29 cellular contexts compared by ENCODE assay signal in the genomic region with DNA sequence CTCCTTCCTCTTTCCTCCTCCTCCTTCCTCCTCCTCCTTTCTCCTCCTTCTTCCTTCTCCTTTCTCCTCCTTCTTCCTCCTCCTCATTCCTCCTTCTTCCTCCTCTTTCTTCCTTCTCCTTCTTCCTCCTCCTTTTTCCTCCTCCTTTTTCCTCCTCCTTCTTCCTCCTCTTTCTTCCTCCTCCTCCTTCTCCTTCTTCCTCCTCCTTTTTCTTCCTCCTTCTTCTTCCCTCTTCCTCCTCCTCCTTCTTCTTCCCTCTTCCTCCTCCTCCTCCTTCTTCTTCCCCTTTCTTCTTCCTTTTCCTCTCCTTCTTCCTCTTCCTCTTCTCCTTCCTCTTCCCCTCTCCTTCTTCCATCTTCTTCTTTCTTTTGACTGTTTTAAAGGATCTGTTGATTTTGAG.
"Had no signal": no experiment of that assay in that cellular context is flagged by ENCODE, and none has a peak within 500 bp of the region (broad histone marks: within the 10 kb centered on the region; RNA-seq: fewer than 3 reads in every experiment).

No MANE protein-coding gene starts in this region.

- H3K9me3 Mint-ChIP-seq: endodermal cell had no signal

- FAIRE-seq: colon, endometrium, endothelial cell of umbilical vein, frontal cortex had no signal

- H3K4me1 Mint-ChIP-seq: endodermal cell had no signal

- H3K27ac ChIP-seq: colonic mucosa, coronary artery, dorsolateral prefrontal cortex, epithelial cell of prostate, esophagus muscularis mucosa, esophagus squamous epithelium, foreskin keratinocyte, gastrocnemius medialis, gastroesophageal sphincter, heart left ventricle, heart right ventricle had no signal

- H3K27me3 Mint-ChIP-seq: dendritic cell treated with granulocyte-macrophage colony-stimulating factor and Interleukin-4, amounts not matched to agents 40 ng/mL and 50 ng/mL, for 4 days; effector memory CD8-positive, alpha-beta T cell had no signal

- H3K4me3 ChIP-seq: colonic mucosa, coronary artery, dorsolateral prefrontal cortex, esophagus muscularis mucosa, esophagus squamous epithelium, gastrocnemius medialis, gastroesophageal sphincter, heart left ventricle, heart right ventricle had no signal

- DNase-seq: colonic mucosa; cortex of kidney; dermis blood vessel endothelial cell; dorsolateral prefrontal cortex; effector CD4-positive, alpha-beta T cell; effector CD8-positive, alpha-beta T cell; effector memory CD4-positive, alpha-beta T cell; effector memory CD8-positive, alpha-beta T cell; endodermal cell; erythroblast; esophagus squamous epithelium; foreskin fibroblast; foreskin keratinocyte; foreskin melanocyte; gastrocnemius medialis; glutamatergic neuron; head of caudate nucleus; heart left ventricle; heart right ventricle had no signal

- H3K4me1 ChIP-seq: colonic mucosa, esophagus squamous epithelium, foreskin keratinocyte, gastroesophageal sphincter had no signal

- H3K27ac Mint-ChIP-seq: dendritic cell treated with granulocyte-macrophage colony-stimulating factor and Interleukin-4, amounts not matched to agents 40 ng/mL and 50 ng/mL, for 4 days; effector memory CD8-positive, alpha-beta T cell; endodermal cell had no signal

- H3K36me3 ChIP-seq: colonic mucosa, esophagus muscularis mucosa, esophagus squamous epithelium, gastrocnemius medialis, gastroesophageal sphincter, heart left ventricle, heart right ventricle had no signal

- H3K27me3 ChIP-seq: colonic mucosa, dorsolateral prefrontal cortex, esophagus muscularis mucosa, esophagus squamous epithelium, gastrocnemius medialis, gastroesophageal sphincter, heart left ventricle, heart right ventricle had no signal

- H3K9me3 ChIP-seq: colonic mucosa, esophagus squamous epithelium, gastrocnemius medialis, gastroesophageal sphincter had no signal

- H3K4me3 Mint-ChIP-seq: dendritic cell treated with granulocyte-macrophage colony-stimulating factor and Interleukin-4, amounts not matched to agents 40 ng/mL and 50 ng/mL, for 4 days; effector memory CD8-positive, alpha-beta T cell; endodermal cell had no signal

- ATAC-seq: effector memory CD8-positive, alpha-beta T cell; esophagus mucosa; foreskin keratinocyte; gastrocnemius medialis; gastroesophageal sphincter; heart left ventricle; heart right ventricle had no signal
